In genomic region chr7:21304836-21305235, GRCh38 we compare ENCODE assay signal across 18 cellular contexts.
DNase-seq lines count a peak whose midpoint lies in the region; ATAC-seq and TF ChIP-seq lines count a peak whose summit lies in the region.
"Had no signal": no experiment of that assay in that cellular context is flagged by ENCODE, and none has a peak within 500 bp of the region (broad histone marks: within the 10 kb centered on the region; RNA-seq: fewer than 3 reads in every experiment).

No MANE protein-coding gene starts in this region.

- H2AFZ ChIP-seq in PC-9 (no peak overlapping the region), mammary epithelial cell (ENCODE audit: low read depth, low read length) (no peak overlapping the region)

- in situ Hi-C loops in mammary epithelial cell (cut with MboI; ENCODE audit: low sequenced_read_pairs in 2 of 2): no loop called here

- 53 to 64% methylated on average over 4 of the region's 4 CpGs for WGBS in body of pancreas, 2 donors
- WGBS in mammary epithelial cell (ENCODE audit: low coverage, missing lambda C conversion rate): 64% methylated on average over 4 of the region's 4 CpGs

- POLR2A ChIA-PET in PC-9 (lab: Charles Lee; ENCODE audit: unreplicated experiment): no interaction called here

- H3F3A ChIP-seq in PC-9 (ENCODE audit: insufficient read depth, low read depth): peaks cover 9% of the 10 kb centered on the region

- CTCF ChIA-PET in activated CD8-positive, alpha-beta memory T cell treated with anti-CD3 and anti-CD28 coated beads, Interleukin-2, amount 10 ng/mL, durations not matched to agents 7 days and 5 days (lab: Charles Lee): no interaction called here
- CTCF ChIA-PET in Calu3 (lab: Charles Lee): interaction anchor here (1.1 to 1.2 kb wide), 2 partner anchors 16 to 123 kb away, joined by 3 to 4 read pairs; partner anchors contain the start of gene SP4
- CTCF ChIA-PET in PC-9 (lab: Charles Lee): no interaction called here
- CTCF ChIA-PET in mammary epithelial cell (lab: Charles Lee; ENCODE audit: low non-redundant PET): no interaction called here

- peaks cover 12% of the 10 kb centered on the region for H3K9me3 Mint-ChIP-seq in activated CD8-positive, alpha-beta memory T cell treated with anti-CD3 and anti-CD28 coated beads, Interleukin-2, amount 10 ng/mL, durations not matched to agents 7 days and 5 days (ENCODE audit: low read depth)
- H3K9me3 Mint-ChIP-seq in Calu3 (ENCODE audit: low read depth, unreplicated experiment): peaks cover 10% of the 10 kb centered on the region

- no peaks in the 10 kb centered on the region for H3K27me3 ChIP-seq in PC-9 (ENCODE audit: insufficient read depth, low read depth)
- H3K27me3 ChIP-seq in body of pancreas: no peaks in the 10 kb centered on the region
- H3K27me3 ChIP-seq in mammary epithelial cell (ENCODE audit: insufficient read depth, low read length): no peaks in the 10 kb centered on the region

- BruUV-seq in Calu3 (replicated peaks; lab: Mats Ljungman, UMichigan): no TSS peak
- BruUV-seq in PC-9 (replicated peaks; lab: Mats Ljungman, UMichigan): no TSS peak
- no TSS peak for BruUV-seq in mammary epithelial cell (replicated peaks; lab: Mats Ljungman, UMichigan)

- peaks cover 22% of the 10 kb centered on the region for H3K4me1 Mint-ChIP-seq in activated CD8-positive, alpha-beta memory T cell treated with anti-CD3 and anti-CD28 coated beads, Interleukin-2, amount 10 ng/mL, durations not matched to agents 7 days and 5 days
- peaks cover 15% of the 10 kb centered on the region for H3K4me1 Mint-ChIP-seq in Calu3 (ENCODE audit: low read depth, unreplicated experiment)

- H3K27ac Mint-ChIP-seq in activated CD8-positive, alpha-beta memory T cell treated with anti-CD3 and anti-CD28 coated beads, Interleukin-2, amount 10 ng/mL, durations not matched to agents 7 days and 5 days: peak overlapping the region; percentile 5
- H3K27ac Mint-ChIP-seq in Calu3 (ENCODE audit: unreplicated experiment): peak overlapping the region; percentile 69
- H3K27ac Mint-ChIP-seq: CD4-positive, alpha-beta T cell; H9 had no signal

- H3K9me3 ChIP-seq in PC-9 (ENCODE audit: insufficient read depth, low read depth) (peaks cover 7% of the 10 kb centered on the region), body of pancreas (no peaks in the 10 kb centered on the region), mammary epithelial cell (replicated peaks; ENCODE audit: insufficient read depth, low read length) (peaks cover 3% of the 10 kb centered on the region)
- H3K9me3 ChIP-seq: A549 had no signal

- H3K4me3 ChIP-seq in PC-9: no peak overlapping the region
- H3K4me3 ChIP-seq in body of pancreas: no peak overlapping the region
- no peak overlapping the region for H3K4me3 ChIP-seq in mammary epithelial cell (replicated peaks in 1 of 3; ENCODE audit: insufficient read depth in 1 of 3, low read depth in 2 of 3, low read length in 3 of 3)
- H3K4me3 ChIP-seq: A549 had no signal

- H3K9me2 ChIP-seq in PC-9 (ENCODE audit: insufficient read depth): no peaks in the 10 kb centered on the region

- ATAC-seq in activated CD8-positive, alpha-beta memory T cell treated with anti-CD3 and anti-CD28 coated beads, Interleukin-2, amount 10 ng/mL, durations not matched to agents 7 days and 5 days: no peak
- ATAC-seq in body of pancreas: peak; percentile 33
- ATAC-seq: A549 had no signal

- H3K36me3 Mint-ChIP-seq in activated CD8-positive, alpha-beta memory T cell treated with anti-CD3 and anti-CD28 coated beads, Interleukin-2, amount 10 ng/mL, durations not matched to agents 7 days and 5 days: peaks cover 26% of the 10 kb centered on the region
- H3K36me3 Mint-ChIP-seq in Calu3 (ENCODE audit: insufficient read depth, unreplicated experiment): no peaks in the 10 kb centered on the region

- no peak overlapping the region for H3K4me3 Mint-ChIP-seq in activated CD8-positive, alpha-beta memory T cell treated with anti-CD3 and anti-CD28 coated beads, Interleukin-2, amount 10 ng/mL, durations not matched to agents 7 days and 5 days
- H3K4me3 Mint-ChIP-seq in Calu3 (ENCODE audit: low read depth, unreplicated experiment): no peak overlapping the region
- H3K4me3 Mint-ChIP-seq: CD4-positive, alpha-beta T cell; H9 had no signal

- TF ChIP-seq CTCF in Calu3 (IDR thresholded peaks at IDR 0.05; ENCODE audit: unreplicated experiment): no peak
- TF ChIP-seq CTCF in PC-9 (conservative IDR thresholded peaks at IDR 0.05): no peak
- TF ChIP-seq CTCF in body of pancreas (IDR thresholded peaks at IDR 0.05): no peak
- TF ChIP-seq CTCF in mammary epithelial cell (conservative IDR thresholded peaks at IDR 0.05 in 1 of 2, IDR thresholded peaks at IDR 0.05 in 1 of 2; ENCODE audit: extremely low read depth in 1 of 2, insufficient read depth in 1 of 2, low read depth in 1 of 2, low read length in 2 of 2): no peak

- H3K79me2 ChIP-seq in PC-9 (ENCODE audit: low read depth) (no peaks in the 10 kb centered on the region), mammary epithelial cell (ENCODE audit: insufficient read depth, low read length) (no peaks in the 10 kb centered on the region)

- no peak for DNase-seq in activated CD8-positive, alpha-beta memory T cell treated with anti-CD3 and anti-CD28 coated beads, Interleukin-2, amount 10 ng/mL, durations not matched to agents 7 days and 5 days
- DNase-seq in activated CD8-positive, alpha-beta memory T cell treated with anti-CD3 and anti-CD28 coated beads for 24 hours: no peak
- DNase-seq in Calu3: no peak
- DNase-seq in PC-9: no peak
- DNase-seq in body of pancreas: no peak
- no peak for DNase-seq in mammary epithelial cell
- DNase-seq in EL: no peak
- DNase-seq in HT-29 (ENCODE audit: low spot score): no peak
- DNase-seq: AML-193; Caco-2; CD4-positive, alpha-beta T cell; DMS153; DMS79; GF-D8; H9 had no signal

- dilution Hi-C loops in mammary epithelial cell (cut with HindIII; ENCODE audit: low sequenced_read_pairs): no loop called here

- H3K9ac ChIP-seq in mammary epithelial cell (ENCODE audit: insufficient read depth, low read length): no peak overlapping the region

- H4K20me1 ChIP-seq in PC-9 (ENCODE audit: insufficient read depth) (no peaks in the 10 kb centered on the region), mammary epithelial cell (ENCODE audit: insufficient read depth, low read length) (no peaks in the 10 kb centered on the region)

- no peaks in the 10 kb centered on the region for H3K27me3 Mint-ChIP-seq in activated CD8-positive, alpha-beta memory T cell treated with anti-CD3 and anti-CD28 coated beads, Interleukin-2, amount 10 ng/mL, durations not matched to agents 7 days and 5 days
- no peaks in the 10 kb centered on the region for H3K27me3 Mint-ChIP-seq in Calu3 (ENCODE audit: unreplicated experiment)
- H3K27me3 Mint-ChIP-seq: CD4-positive, alpha-beta T cell had no signal

- TF ChIP-seq POLR2A in body of pancreas (IDR thresholded peaks at IDR 0.05): no peak

- H3K4me2 ChIP-seq in PC-9: peak overlapping the region; percentile 9
- no peak overlapping the region for H3K4me2 ChIP-seq in mammary epithelial cell (ENCODE audit: insufficient read depth, low read depth, low read length)
- H3K4me2 ChIP-seq: A549 had no signal

- intact Hi-C loops in Calu3 (cut with micrococcal nuclease; ENCODE audit: unreplicated experiment) (loop anchor here (1.0 to 5.0 kb wide), 4 partner anchors 61 to 262 kb away; no protein-coding TSS in a partner anchor), PC-9 (cut with micrococcal nuclease; ENCODE audit: unreplicated experiment) (no loop called here), body of pancreas (cut with DNase I) (no loop called here), mammary epithelial cell (cut with micrococcal nuclease) (no loop called here)

- H3K27ac ChIP-seq in PC-9 (peak overlapping the region; percentile 21; the same call in 1 of the 2 replicates), body of pancreas (peak overlapping the region in 1 of 4 donors; percentile 16), mammary epithelial cell (ENCODE audit: insufficient read depth, low read depth, low read length) (no peak overlapping the region)
- H3K27ac ChIP-seq: 22Rv1, A549, C4-2B had no signal

- H3K36me3 ChIP-seq in PC-9 (ENCODE audit: low read depth) (no peaks in the 10 kb centered on the region), body of pancreas (replicated peaks in 1 of 2; ENCODE audit: insufficient read depth in 1 of 2, low read depth in 2 of 2) (no peaks in the 10 kb centered on the region), mammary epithelial cell (ENCODE audit: insufficient read depth, low read length) (no peaks in the 10 kb centered on the region)

- H3K4me1 ChIP-seq in PC-9 (replicated peaks; ENCODE audit: insufficient read depth): no peaks in the 10 kb centered on the region; the same call in 1 of the 2 replicates
- no peaks in the 10 kb centered on the region for H3K4me1 ChIP-seq in body of pancreas
- H3K4me1 ChIP-seq in mammary epithelial cell (ENCODE audit: insufficient read depth, low read length): no peaks in the 10 kb centered on the region
- H3K4me1 ChIP-seq: A549, Caco-2 had no signal
